8 cellular contexts compared by ENCODE assay signal in the genomic region with DNA sequence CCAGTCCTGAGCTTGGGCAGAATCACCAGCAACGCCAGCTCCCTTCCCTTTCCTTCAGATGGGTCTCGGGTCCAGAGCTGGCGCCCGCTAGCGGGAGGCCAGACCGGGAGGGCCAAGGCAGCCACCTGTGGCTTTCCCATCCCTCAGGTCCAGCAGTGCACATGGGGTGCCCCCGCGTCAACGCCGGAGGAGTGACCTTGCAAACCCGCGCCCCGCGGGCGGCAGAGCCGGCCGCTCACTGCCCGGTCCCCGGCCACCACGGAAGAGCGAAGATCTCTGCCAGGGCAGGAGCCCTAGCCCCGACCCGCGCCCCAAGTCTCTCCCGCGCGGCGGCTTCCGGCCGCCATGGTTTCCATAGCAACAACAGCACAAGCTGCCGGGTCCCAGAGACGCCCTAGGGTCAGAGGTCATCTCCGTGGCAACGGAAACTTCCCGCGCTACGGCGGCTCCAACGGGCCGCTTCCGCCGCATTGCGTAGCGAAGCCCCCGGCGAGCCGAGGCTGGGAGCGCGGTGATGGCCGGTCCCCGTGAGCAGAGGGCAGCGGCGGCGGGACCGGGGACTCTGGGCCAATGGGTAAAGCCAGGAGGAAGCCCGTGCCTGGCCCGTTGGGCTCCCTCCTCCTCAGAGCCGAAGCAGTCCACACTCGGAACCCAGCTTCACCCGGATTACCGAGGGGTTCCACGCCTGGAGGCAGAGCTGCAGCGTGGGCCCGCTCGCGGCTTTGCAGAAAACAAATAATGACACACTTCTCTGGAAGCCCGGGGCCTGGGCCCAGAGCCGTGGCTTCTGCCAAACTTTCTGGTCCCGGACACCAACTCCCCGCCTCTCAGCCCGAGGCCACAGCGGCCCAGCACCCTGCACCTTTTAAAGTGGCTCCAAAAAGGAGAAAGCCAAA.
DNase-seq lines count a peak whose midpoint lies in the region; ATAC-seq and TF ChIP-seq lines count a peak whose summit lies in the region.

No MANE protein-coding gene starts in this region.

- POLR2A ChIA-PET in RWPE1 (lab: Yijun Ruan, JAX; ENCODE audit: low non-redundant PET), result no interaction called here

- DNase-seq in COR-L47 (lab: John Stamatoyannopoulos, UW) (peak; percentile 97), RWPE1 (ENCODE audit: low spot score) (peak; percentile 81), glomerular visceral epithelial cell (ENCODE audit: extremely low spot score) (peak; percentile 51), nucleus accumbens (lab: John Stamatoyannopoulos, UW) (peak in 55 of 56 donors; percentile 47 to 94 (median 85)), substantia nigra (lab: John Stamatoyannopoulos, UW) (peak; percentile 47 to 94 (median 87))
- peak; percentile 97 for DNase-seq in activated naive CD4-positive, alpha-beta T cell treated with anti-CD3 and anti-CD28 coated beads, Interleukin-2, amount 10 ng/mL, durations not matched to agents 7 days and 5 days

- H3K36me3 Mint-ChIP-seq in activated naive CD4-positive, alpha-beta T cell treated with anti-CD3 and anti-CD28 coated beads, Interleukin-2, amount 10 ng/mL, durations not matched to agents 7 days and 5 days, result peaks cover 1% of the 10 kb centered on the region

- peak overlapping the region; percentile 85 for H3K4me3 Mint-ChIP-seq in activated naive CD4-positive, alpha-beta T cell treated with anti-CD3 and anti-CD28 coated beads, Interleukin-2, amount 10 ng/mL, durations not matched to agents 7 days and 5 days

- peaks cover 18% of the 10 kb centered on the region for H3K27me3 ChIP-seq in HUES48 (ENCODE audit: control insufficient read depth, insufficient read depth, low read length)

- ATAC-seq in GM21367 (IDR thresholded peaks at IDR 0.05; ENCODE audit: unreplicated experiment), result peak; percentile 97

- H3K4me1 Mint-ChIP-seq in activated naive CD4-positive, alpha-beta T cell treated with anti-CD3 and anti-CD28 coated beads, Interleukin-2, amount 10 ng/mL, durations not matched to agents 7 days and 5 days, result peaks cover 26% of the 10 kb centered on the region

- peak overlapping the region; percentile 73 for H3K27ac ChIP-seq in HUES48 (ENCODE audit: low read depth, low read length)
- peak overlapping the region; percentile 60 for H3K27ac ChIP-seq in RWPE1
- H3K27ac ChIP-seq in substantia nigra (ENCODE audit: low read depth, low read length, poor library complexity, severe bottlenecking), result peak overlapping the region; percentile 78

- CTCF ChIA-PET in RWPE1 (lab: Yijun Ruan, JAX), result interaction anchor here (0.6 to 1.7 kb wide), 5 partner anchors 18 to 1822 kb away, joined by 3 to 4 read pairs (median 4); no protein-coding TSS in a partner anchor
- CTCF ChIA-PET in activated naive CD4-positive, alpha-beta T cell treated with anti-CD3 and anti-CD28 coated beads, Interleukin-2, amount 10 ng/mL, durations not matched to agents 7 days and 5 days (lab: Charles Lee), result no interaction called here

- H3K4me1 ChIP-seq in HUES48 (ENCODE audit: control insufficient read depth, insufficient read depth, low read length), result peaks cover 5% of the 10 kb centered on the region

- no peaks in the 10 kb centered on the region for H3K9me3 ChIP-seq in HUES48 (ENCODE audit: control insufficient read depth, insufficient read depth, low read length)

- no peaks in the 10 kb centered on the region for H3K36me3 ChIP-seq in HUES48 (ENCODE audit: control insufficient read depth, insufficient read depth, low read length)

- peaks cover 33% of the 10 kb centered on the region for H3K27me3 Mint-ChIP-seq in activated naive CD4-positive, alpha-beta T cell treated with anti-CD3 and anti-CD28 coated beads, Interleukin-2, amount 10 ng/mL, durations not matched to agents 7 days and 5 days

- H3K27ac Mint-ChIP-seq in activated naive CD4-positive, alpha-beta T cell treated with anti-CD3 and anti-CD28 coated beads, Interleukin-2, amount 10 ng/mL, durations not matched to agents 7 days and 5 days, result peak overlapping the region; percentile 79

- peak overlapping the region; percentile 93 for H3K9ac ChIP-seq in HUES48 (ENCODE audit: low read depth, low read length)

- peak overlapping the region; percentile 90 for H3K4me3 ChIP-seq in HUES48 (ENCODE audit: low read depth, low read length)

- peak; percentile 39 for TF ChIP-seq CTCF in RWPE1 (conservative IDR thresholded peaks at IDR 0.05; ENCODE audit: low read depth)

- H3K9me3 Mint-ChIP-seq in activated naive CD4-positive, alpha-beta T cell treated with anti-CD3 and anti-CD28 coated beads, Interleukin-2, amount 10 ng/mL, durations not matched to agents 7 days and 5 days, result no peaks in the 10 kb centered on the region

Comparison
In these comparisons a context has a peak if more than half of its experiments do, and no peak if none do; other contexts are left out.
1. Peak in every context shown above with its lines: DNase-seq, ATAC-seq, H3K4me3 ChIP-seq and H3K27ac ChIP-seq.